ENCODE assay signal across 17 cellular contexts in the genomic region with DNA sequence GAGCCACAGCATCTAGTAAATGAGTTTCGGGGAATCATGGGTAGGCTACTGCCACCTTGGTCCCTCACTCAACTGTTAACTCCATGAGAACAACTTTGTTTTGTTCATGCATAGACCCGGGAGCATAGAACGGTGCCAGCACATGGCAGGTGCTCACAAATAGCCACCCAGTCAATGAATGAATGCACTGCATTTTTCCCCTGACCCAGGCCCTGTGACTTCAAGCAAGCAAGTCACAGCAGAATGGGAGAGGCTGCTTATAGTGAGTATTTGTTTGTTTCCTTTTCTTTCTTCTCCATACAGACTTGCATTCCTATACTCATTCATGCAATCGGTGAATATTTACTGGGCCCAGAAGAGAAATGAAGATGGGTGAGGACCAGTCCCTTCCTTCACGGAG.
DNase-seq lines count a peak whose midpoint lies in the region; ATAC-seq and TF ChIP-seq lines count a peak whose summit lies in the region.
"Had no signal": no experiment of that assay in that cellular context is flagged by ENCODE, and none has a peak within 500 bp of the region (broad histone marks: within the 10 kb centered on the region; RNA-seq: fewer than 3 reads in every experiment).

No MANE protein-coding gene starts in this region.

- H3K4me1 Mint-ChIP-seq in activated CD8-positive, alpha-beta T cell treated with anti-CD3 and anti-CD28 coated beads, Interleukin-2, amount 10 ng/mL, durations not matched to agents 7 days and 5 days (ENCODE audit: low read depth), result peaks cover 53% of the 10 kb centered on the region
- peaks cover 22% of the 10 kb centered on the region for H3K4me1 Mint-ChIP-seq in activated CD4-positive, alpha-beta T cell treated with anti-CD3 and anti-CD28 coated beads, Interleukin-2, amount 10 ng/mL, durations not matched to agents 7 days and 5 days

- no peak for TF ChIP-seq RAD21 in IMR-90 (IDR thresholded peaks at IDR 0.05; ENCODE audit: low read length)

- peaks cover 60% of the 10 kb centered on the region for H3K9me1 ChIP-seq in IMR-90 (ENCODE audit: insufficient read depth, low read length)

- no CpG with 5 or more reads among the region's 5 CpGs for WGBS in IMR-90 (ENCODE audit: extremely low coverage in 2 of 2, insufficient read length in 1 of 2), 2 experiments
- 98% methylated on average over 5 of the region's 5 CpGs for WGBS in hepatocyte (ENCODE audit: low lambda C conversion rate, missing lambda C conversion rate)
- WGBS in smooth muscle cell (ENCODE audit: low lambda C conversion rate), result 95% methylated on average over 5 of the region's 5 CpGs

- H3K9ac ChIP-seq in IMR-90 (ENCODE audit: low read depth, low read length), result no peak overlapping the region
- no peak overlapping the region for H3K9ac ChIP-seq in smooth muscle cell (ENCODE audit: low read depth)

- H4K20me1 ChIP-seq in IMR-90 (ENCODE audit: insufficient read depth, low read length), result peaks cover 50% of the 10 kb centered on the region
- H4K20me1 ChIP-seq in hepatocyte (ENCODE audit: insufficient read depth, poor library complexity, severe bottlenecking), result peaks cover 3% of the 10 kb centered on the region
- H4K20me1 ChIP-seq in smooth muscle cell (ENCODE audit: low read depth), result peaks cover 37% of the 10 kb centered on the region

- H3K14ac ChIP-seq in IMR-90 (replicated peaks; ENCODE audit: low read depth, low read length), result peak overlapping the region; percentile 61

- peaks cover 18% of the 10 kb centered on the region for H3F3A ChIP-seq in smooth muscle cell (ENCODE audit: low read depth)

- DNase-seq in IMR-90, result no peak
- DNase-seq in activated CD8-positive, alpha-beta T cell treated with anti-CD3 and anti-CD28 coated beads, Interleukin-2, amount 10 ng/mL, durations not matched to agents 7 days and 5 days, result no peak
- no peak for DNase-seq in hepatocyte (ENCODE audit: low spot score)
- no peak for DNase-seq in smooth muscle cell (lab: John Stamatoyannopoulos, UW; ENCODE audit: unreplicated experiment)
- DNase-seq in NCI-H345 (lab: John Stamatoyannopoulos, UW), result no peak
- DNase-seq in activated CD4-positive, alpha-beta T cell treated with anti-CD3 and anti-CD28 coated beads, Interleukin-2, amount 10 ng/mL, durations not matched to agents 7 days and 5 days, result no peak
- DNase-seq: activated naive CD4-positive, alpha-beta T cell treated with anti-CD3 and anti-CD28 coated beads for 36 hours; DND-41; islet precursor cell; NCI-H187; NCI-H226; spleen; testis had no signal

- in situ Hi-C loops in IMR-90 (cut with MboI; ENCODE audit: low sequenced_read_pairs), result no loop called here

- peak overlapping the region; percentile 95 for H2AK5ac ChIP-seq in IMR-90 (ENCODE audit: low read depth, low read length)

- no peak overlapping the region for H3K56ac ChIP-seq in IMR-90 (ENCODE audit: extremely low read depth, insufficient read depth, low read length)

- H3K4me2 ChIP-seq in IMR-90 (ENCODE audit: low read depth, low read length), result no peak overlapping the region
- H3K4me2 ChIP-seq in hepatocyte, result no peak overlapping the region
- H3K4me2 ChIP-seq in smooth muscle cell, result no peak overlapping the region

- dilution Hi-C loops in IMR-90 (cut with HindIII; ENCODE audit: low sequenced_read_pairs, unreplicated experiment), result no loop called here

- H3K27ac Mint-ChIP-seq in activated CD8-positive, alpha-beta T cell treated with anti-CD3 and anti-CD28 coated beads, Interleukin-2, amount 10 ng/mL, durations not matched to agents 7 days and 5 days, result peak overlapping the region; percentile 15
- H3K27ac Mint-ChIP-seq in activated CD4-positive, alpha-beta T cell treated with anti-CD3 and anti-CD28 coated beads, Interleukin-2, amount 10 ng/mL, durations not matched to agents 7 days and 5 days, result no peak overlapping the region
- H3K27ac Mint-ChIP-seq: activated naive CD4-positive, alpha-beta T cell treated with anti-CD3 and anti-CD28 coated beads for 36 hours; IgD-negative memory B cell had no signal

- H4K5ac ChIP-seq in IMR-90 (ENCODE audit: low read depth, low read length), result no peak overlapping the region

- 0 out of 3 replicates have a peak overlapping the region, but pooled peaks have one; percentile 47 for H2BK15ac ChIP-seq in IMR-90 (ENCODE audit: low read depth, low read length)

- TF ChIP-seq CTCF in IMR-90 (conservative IDR thresholded peaks at IDR 0.05; ENCODE audit: low read depth, low read length), result no peak
- no peak for TF ChIP-seq CTCF in hepatocyte (IDR thresholded peaks at IDR 0.05; ENCODE audit: poor library complexity)
- no peak for TF ChIP-seq CTCF in smooth muscle cell (IDR thresholded peaks at IDR 0.05; ENCODE audit: borderline replicate concordance, insufficient read depth, poor library complexity, severe bottlenecking)

- no peaks in the 10 kb centered on the region for H3K27me3 Mint-ChIP-seq in activated CD8-positive, alpha-beta T cell treated with anti-CD3 and anti-CD28 coated beads, Interleukin-2, amount 10 ng/mL, durations not matched to agents 7 days and 5 days (ENCODE audit: low read depth)
- no peaks in the 10 kb centered on the region for H3K27me3 Mint-ChIP-seq in activated CD4-positive, alpha-beta T cell treated with anti-CD3 and anti-CD28 coated beads, Interleukin-2, amount 10 ng/mL, durations not matched to agents 7 days and 5 days

- no peaks in the 10 kb centered on the region for H3K9me3 Mint-ChIP-seq in activated CD8-positive, alpha-beta T cell treated with anti-CD3 and anti-CD28 coated beads, Interleukin-2, amount 10 ng/mL, durations not matched to agents 7 days and 5 days (ENCODE audit: insufficient read depth)
- H3K9me3 Mint-ChIP-seq in activated CD4-positive, alpha-beta T cell treated with anti-CD3 and anti-CD28 coated beads, Interleukin-2, amount 10 ng/mL, durations not matched to agents 7 days and 5 days, result no peaks in the 10 kb centered on the region
- H3K9me3 Mint-ChIP-seq: activated naive CD4-positive, alpha-beta T cell treated with anti-CD3 and anti-CD28 coated beads for 36 hours had no signal

- peak overlapping the region; percentile 4; the same call in 1 of the 2 replicates for H3K27ac ChIP-seq in IMR-90 (ENCODE audit: insufficient read depth, low read length)
- peak overlapping the region; percentile 93 for H3K27ac ChIP-seq in hepatocyte
- peak overlapping the region; percentile 91 for H3K27ac ChIP-seq in smooth muscle cell (ENCODE audit: low read depth)
- H3K27ac ChIP-seq: HL-60, spleen, testis had no signal

- TF ChIP-seq POLR2A in IMR-90 (IDR thresholded peaks at IDR 0.05; ENCODE audit: low read depth, low read length), result no peak

- H3K9me2 ChIP-seq in hepatocyte (replicated peaks; ENCODE audit: insufficient read depth), result no peaks in the 10 kb centered on the region

- peak overlapping the region; percentile 44; the same call in 1 of the 2 replicates for H2BK120ac ChIP-seq in IMR-90 (ENCODE audit: low read depth, low read length)

- H3K4me1 ChIP-seq in IMR-90 (ENCODE audit: control insufficient read depth, insufficient read depth, low read length) (peaks cover 40% of the 10 kb centered on the region), hepatocyte (ENCODE audit: insufficient read depth) (peaks cover 21% of the 10 kb centered on the region), smooth muscle cell (ENCODE audit: low read depth) (peaks cover 16% of the 10 kb centered on the region)
- H3K4me1 ChIP-seq: testis had no signal

- H3K36me3 Mint-ChIP-seq in activated CD8-positive, alpha-beta T cell treated with anti-CD3 and anti-CD28 coated beads, Interleukin-2, amount 10 ng/mL, durations not matched to agents 7 days and 5 days (ENCODE audit: low read depth), result no peaks in the 10 kb centered on the region
- H3K36me3 Mint-ChIP-seq in activated CD4-positive, alpha-beta T cell treated with anti-CD3 and anti-CD28 coated beads, Interleukin-2, amount 10 ng/mL, durations not matched to agents 7 days and 5 days (ENCODE audit: low read depth), result no peaks in the 10 kb centered on the region
- H3K36me3 Mint-ChIP-seq: IgD-negative memory B cell had no signal

- H3K9me3 ChIP-seq in IMR-90 (ENCODE audit: control insufficient read depth, insufficient read depth, low read length), result no peaks in the 10 kb centered on the region
- H3K9me3 ChIP-seq in hepatocyte (ENCODE audit: low read depth), result no peaks in the 10 kb centered on the region
- no peaks in the 10 kb centered on the region for H3K9me3 ChIP-seq in smooth muscle cell (replicated peaks; ENCODE audit: low read depth)
- H3K9me3 ChIP-seq: spleen, testis had no signal

- H3K4me3 ChIP-seq in IMR-90 (ENCODE audit: insufficient read depth, low read depth, low read length) (no peak overlapping the region), hepatocyte (no peak overlapping the region), smooth muscle cell (no peak overlapping the region)
- H3K4me3 ChIP-seq: spleen, testis had no signal

- H3K23ac ChIP-seq in IMR-90 (ENCODE audit: low read depth, low read length), result no peak overlapping the region

- H4K8ac ChIP-seq in IMR-90 (ENCODE audit: low read depth in 2 of 2, low read length in 2 of 2), result peak overlapping the region in 1 of 2 experiments; percentile 68; a peak in 1 of 4 replicates

- H2BK5ac ChIP-seq in IMR-90 (ENCODE audit: low read depth, low read length, poor library complexity, severe bottlenecking), result no peak overlapping the region

- POLR2A ChIA-PET in IMR-90 (lab: Charles Lee; ENCODE audit: unreplicated experiment), result no interaction called here
- POLR2A ChIA-PET in activated CD8-positive, alpha-beta T cell treated with anti-CD3 and anti-CD28 coated beads, Interleukin-2, amount 10 ng/mL, durations not matched to agents 7 days and 5 days (lab: Charles Lee), result no interaction called here
- POLR2A ChIA-PET in activated CD4-positive, alpha-beta T cell treated with anti-CD3 and anti-CD28 coated beads, Interleukin-2, amount 10 ng/mL, durations not matched to agents 7 days and 5 days (lab: Charles Lee), result no interaction called here

- H3K4me3 Mint-ChIP-seq in activated CD8-positive, alpha-beta T cell treated with anti-CD3 and anti-CD28 coated beads, Interleukin-2, amount 10 ng/mL, durations not matched to agents 7 days and 5 days, result no peak overlapping the region
- no peak overlapping the region for H3K4me3 Mint-ChIP-seq in activated CD4-positive, alpha-beta T cell treated with anti-CD3 and anti-CD28 coated beads, Interleukin-2, amount 10 ng/mL, durations not matched to agents 7 days and 5 days
- H3K4me3 Mint-ChIP-seq: activated naive CD4-positive, alpha-beta T cell treated with anti-CD3 and anti-CD28 coated beads for 36 hours; IgD-negative memory B cell had no signal

- H3K18ac ChIP-seq in IMR-90 (ENCODE audit: low read depth, low read length), result no peak overlapping the region

- BruUV-seq in IMR-90 (replicated peaks; lab: Mats Ljungman, UMichigan), result no TSS peak

- H3K79me1 ChIP-seq in IMR-90 (ENCODE audit: low read depth in 1 of 2, low read length in 2 of 2), result peaks cover 58 to 99% of the 10 kb centered on the region in 2 experiments

- no peak overlapping the region for H2AFZ ChIP-seq in IMR-90 (replicated peaks; ENCODE audit: low read length, poor library complexity)
- no peak overlapping the region for H2AFZ ChIP-seq in hepatocyte
- H2AFZ ChIP-seq in smooth muscle cell (ENCODE audit: low read depth), result no peak overlapping the region

- peak overlapping the region; percentile 78; the same call in 1 of the 2 replicates for H4K91ac ChIP-seq in IMR-90 (ENCODE audit: insufficient read depth, low read depth, low read length)

- H2BK20ac ChIP-seq in IMR-90 (ENCODE audit: low read depth, low read length), result peak overlapping the region; percentile 53; the same call in 1 of the 2 replicates

- CTCF ChIA-PET in IMR-90 (lab: Yijun Ruan, JAX), result no interaction called here
- CTCF ChIA-PET in activated CD8-positive, alpha-beta T cell treated with anti-CD3 and anti-CD28 coated beads, Interleukin-2, amount 10 ng/mL, durations not matched to agents 7 days and 5 days (lab: Charles Lee), result no interaction called here
- CTCF ChIA-PET in activated CD4-positive, alpha-beta T cell treated with anti-CD3 and anti-CD28 coated beads, Interleukin-2, amount 10 ng/mL, durations not matched to agents 7 days and 5 days (lab: Charles Lee), result no interaction called here

- ATAC-seq in IMR-90 (ENCODE audit: low read depth), result no peak; the same call in 1 of the 2 replicates
- ATAC-seq in activated CD8-positive, alpha-beta T cell treated with anti-CD3 and anti-CD28 coated beads, Interleukin-2, amount 10 ng/mL, durations not matched to agents 7 days and 5 days, result no peak
- ATAC-seq in GM18511 (IDR thresholded peaks at IDR 0.05; ENCODE audit: unreplicated experiment), result no peak
- ATAC-seq: Right ventricle myocardium inferior had no signal

- H3K79me2 ChIP-seq in hepatocyte (peaks cover 83% of the 10 kb centered on the region), smooth muscle cell (ENCODE audit: low read depth) (peaks cover 73% of the 10 kb centered on the region)

- no peak overlapping the region for H2AK9ac ChIP-seq in IMR-90 (replicated peaks; ENCODE audit: low read depth, low read length, poor library complexity)

- H3K27me3 ChIP-seq in IMR-90 (ENCODE audit: control insufficient read depth, insufficient read depth, low read length) (no peaks in the 10 kb centered on the region), hepatocyte (no peaks in the 10 kb centered on the region), smooth muscle cell (ENCODE audit: low read depth) (no peaks in the 10 kb centered on the region)
- H3K27me3 ChIP-seq: spleen, testis had no signal

- intact Hi-C loops in IMR-90 (cut with micrococcal nuclease), result loop anchor here (5.0 kb wide), 1 partner anchor 40 kb away; no protein-coding TSS in a partner anchor

- H3K4ac ChIP-seq in IMR-90 (ENCODE audit: low read depth, low read length), result peak overlapping the region; percentile 76

- H3K36me3 ChIP-seq in IMR-90 (ENCODE audit: control insufficient read depth, insufficient read depth, low read length) (peaks cover 23% of the 10 kb centered on the region), hepatocyte (replicated peaks; ENCODE audit: insufficient read depth, low read depth) (no peaks in the 10 kb centered on the region), smooth muscle cell (ENCODE audit: low read depth) (no peaks in the 10 kb centered on the region)
- H3K36me3 ChIP-seq: spleen had no signal

Comparison
In these comparisons a context has a peak if more than half of its experiments do, and no peak if none do; other contexts are left out.
1. H3K27ac ChIP-seq: peak in every context shown above with its lines; median percentile 93 in hepatocyte; 91 in smooth muscle cell; 4 in IMR-90.